In the genomic region with DNA sequence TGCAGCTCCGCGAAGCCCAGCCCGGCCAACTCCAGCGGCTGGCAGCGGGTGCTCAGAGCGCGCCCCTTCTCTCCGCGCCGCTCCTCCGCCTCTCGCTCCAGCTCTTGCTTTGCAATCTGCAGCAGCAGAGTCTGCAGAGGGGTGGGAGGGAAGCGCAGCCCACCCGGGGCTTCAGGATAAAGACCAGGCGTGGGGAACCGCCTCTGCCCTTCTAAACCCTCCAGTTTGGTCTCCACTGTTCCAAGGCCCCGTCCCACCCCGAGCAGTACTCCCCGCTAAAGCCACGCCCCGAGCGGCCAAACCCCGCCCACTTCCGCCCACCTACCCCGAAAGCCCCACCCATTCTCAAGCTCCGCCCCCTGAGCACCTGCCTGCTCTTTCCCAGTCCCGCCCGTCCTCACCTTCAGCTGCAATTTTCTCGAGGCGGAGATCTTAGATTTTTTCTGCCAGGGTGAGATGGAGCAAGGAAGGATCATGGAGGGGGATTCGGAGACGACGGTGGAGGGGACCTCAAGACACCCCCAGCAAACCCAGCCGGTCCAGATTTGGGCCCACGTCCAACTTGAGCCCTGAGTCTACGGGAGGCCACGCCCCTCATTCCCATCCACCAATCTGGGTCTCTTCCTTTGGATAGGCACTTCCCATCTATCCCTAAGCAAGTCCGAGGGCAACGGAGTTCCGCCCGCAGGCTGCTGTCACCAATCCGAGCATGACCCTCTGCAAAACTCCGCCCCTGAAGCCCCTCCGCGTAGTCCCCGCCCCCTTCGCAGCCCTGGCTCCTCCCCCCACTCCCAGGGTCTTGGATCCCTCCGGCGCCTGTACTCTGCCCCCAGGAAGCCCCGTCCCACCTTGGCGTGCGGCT, we compare ENCODE assay signal across 9 cellular contexts. TPM values are rescaled to one million over a fixed set of nuclear protein-coding genes. Genes with fewer than 3 reads are reported as not detected.
DNase-seq lines count a peak whose midpoint lies in the region; ATAC-seq, FAIRE-seq and TF ChIP-seq lines count a peak whose summit lies in the region.
"Had no signal": no experiment of that assay in that cellular context is flagged by ENCODE, and none has a peak within 500 bp of the region (broad histone marks: within the 10 kb centered on the region; RNA-seq: fewer than 3 reads in every experiment).

No MANE protein-coding gene starts in this region.

- intact Hi-C loops in left colon (cut with DNase I, micrococcal nuclease) = no loop called here

- TF ChIP-seq CTCF in bronchial epithelial cell (IDR thresholded peaks at IDR 0.05; ENCODE audit: insufficient read depth, low read length, severe bottlenecking) = no peak

- no peak for TF ChIP-seq POLR2A in H54 (IDR thresholded peaks at IDR 0.05; ENCODE audit: low read depth, low read length)

- peak; percentile 31 for DNase-seq in activated T-cell treated with anti-CD3 and anti-CD28 coated beads for 1 hour (ENCODE audit: low read depth)
- DNase-seq in activated T-cell treated with anti-CD3 and anti-CD28 coated beads for 4 hours = no peak
- peak; percentile 96 for DNase-seq in NCI-H748 treated with DMSO at 0.1 percent for 48 hours (lab: John Stamatoyannopoulos, UW)
- peak; percentile 17 for DNase-seq in bronchial epithelial cell (ENCODE audit: low read depth)
- DNase-seq in left colon = peak; percentile 70 to 84
- no peak for DNase-seq in H54 (ENCODE audit: insufficient read length, low spot score)
- DNase-seq in CD1c-positive myeloid dendritic cell (ENCODE audit: extremely low spot score) = no peak

- no peaks in the 10 kb centered on the region for H3K27me3 ChIP-seq in bronchial epithelial cell (ENCODE audit: control insufficient read depth, insufficient read depth, low read length)

- ATAC-seq in left colon = peak; percentile 72
- no peak for ATAC-seq in GM21367 (IDR thresholded peaks at IDR 0.05; ENCODE audit: unreplicated experiment)

- no peak overlapping the region for H3K4me3 ChIP-seq in bronchial epithelial cell (ENCODE audit: low read depth, low read length)

- no peaks in the 10 kb centered on the region for H3K36me3 ChIP-seq in bronchial epithelial cell (ENCODE audit: control insufficient read depth, insufficient read depth, low read length)

- FAIRE-seq in bronchial epithelial cell (lab: Jason Lieb, UNC) (no peak), H54 (lab: Jason Lieb, UNC) (no peak)

RNA-seq across cellular contexts. Expression of a gene that starts 1.1 kb away (rescaled TPM):
- total RNA-seq in bronchial epithelial cell = 0.53 and 1.0 TPM in 2 replicates
- 1 to 10 TPM in 1 of 2 donors, not detected in 1; 1.1 TPM for total RNA-seq in left colon
- total RNA-seq: CD4-positive, CD25-positive, alpha-beta regulatory T cell had no signal

RNA-seq across cellular contexts. Expression of a gene that starts 7.4 kb away (rescaled TPM):
- 65.0 and 151 TPM in 2 replicates for total RNA-seq in bronchial epithelial cell
- under 1 TPM; 0.40 to 0.70 TPM for total RNA-seq in left colon
- total RNA-seq: CD4-positive, CD25-positive, alpha-beta regulatory T cell had no signal

RNA-seq across cellular contexts. Expression of a gene that starts 10.0 kb away (rescaled TPM):
- total RNA-seq in bronchial epithelial cell = 0.53 and 0.77 TPM in 2 replicates
- total RNA-seq in left colon = 1 to 10 TPM in 1 of 2 donors, under 1 TPM in 1; 0.79 to 2.6 TPM
- total RNA-seq: CD4-positive, CD25-positive, alpha-beta regulatory T cell had no signal

RNA-seq across cellular contexts. Expression of a gene that starts 23.7 kb away (rescaled TPM):
- total RNA-seq in bronchial epithelial cell (0.13 and 0.26 TPM in 2 replicates), left colon (1 to 10 TPM in 1 of 2 donors, under 1 TPM in 1; 0.64 to 1.9 TPM)

RNA-seq across cellular contexts. Expression of a gene that starts 39.0 kb away (rescaled TPM):
- total RNA-seq in bronchial epithelial cell (22.9 and 25.6 TPM in 2 replicates), left colon (100 to 1,000 TPM; 102 to 118 TPM)

Comparison
In these comparisons a context has a peak if more than half of its experiments do, and no peak if none do; other contexts are left out.
1. DNase-seq: peak in activated T-cell treated with anti-CD3 and anti-CD28 coated beads for 1 hour (single experiment), NCI-H748 treated with DMSO at 0.1 percent for 48 hours (single experiment), bronchial epithelial cell (single experiment) and left colon (2 of 2); none in activated T-cell treated with anti-CD3 and anti-CD28 coated beads for 4 hours (single experiment), H54 (single experiment) and CD1c-positive myeloid dendritic cell (single experiment).
2. RNA of a gene that starts 7.4 kb away (total RNA-seq): 65.0 to 151 TPM in bronchial epithelial cell; 0.40 to 0.70 TPM in left colon; every median in the first group is over 10 times any median in the second.